In the genomic region with DNA sequence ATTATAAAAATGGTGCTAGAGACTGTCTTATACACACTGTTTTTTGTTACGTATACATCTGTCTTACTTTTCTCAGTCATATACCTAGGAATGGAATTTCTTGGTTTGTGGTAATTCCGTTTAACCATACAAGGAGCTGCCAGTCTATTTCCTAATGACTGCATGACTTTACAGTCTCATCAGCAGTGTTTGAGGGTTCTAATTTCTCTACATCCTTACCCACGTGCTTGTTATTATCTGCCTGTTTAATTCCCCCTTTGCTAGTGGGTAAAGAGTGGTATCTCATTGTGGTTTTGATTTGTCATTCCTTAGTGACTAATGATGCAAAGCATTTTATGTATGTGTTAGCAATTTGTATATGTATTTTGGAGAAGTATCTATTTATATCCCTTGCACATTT, we compare ENCODE assay signal across 16 cellular contexts.
"Had no signal": no experiment of that assay in that cellular context is flagged by ENCODE, and none has a peak within 500 bp of the region (broad histone marks: within the 10 kb centered on the region; RNA-seq: fewer than 3 reads in every experiment).

No MANE protein-coding gene starts in this region.

- H3K9me3 ChIP-seq: ovary, testis had no signal

- H3K4me1 Mint-ChIP-seq: activated CD4-positive, alpha-beta memory T cell treated with anti-CD3 and anti-CD28 coated beads, Interleukin-2, amount 10 ng/mL, durations not matched to agents 7 days and 5 days; activated CD4-positive, alpha-beta T cell treated with anti-CD3 and anti-CD28 coated beads for 36 hours; brain; stimulated activated naive CD8-positive, alpha-beta T cell treated with anti-CD3 and anti-CD28 coated beads, Interleukin-15, amount 100 ng/mL, for 72 hours had no signal

- H3K27me3 Mint-ChIP-seq: activated CD4-positive, alpha-beta memory T cell treated with anti-CD3 and anti-CD28 coated beads, Interleukin-2, amount 10 ng/mL, durations not matched to agents 7 days and 5 days; brain; stimulated activated naive CD8-positive, alpha-beta T cell treated with anti-CD3 and anti-CD28 coated beads, Interleukin-15, amount 100 ng/mL, for 72 hours had no signal

- H3K4me3 Mint-ChIP-seq: activated CD4-positive, alpha-beta memory T cell treated with anti-CD3 and anti-CD28 coated beads, Interleukin-2, amount 10 ng/mL, durations not matched to agents 7 days and 5 days; activated CD4-positive, alpha-beta T cell treated with anti-CD3 and anti-CD28 coated beads for 36 hours; activated T-cell treated with anti-CD3 and anti-CD28 coated beads, Interleukin-2, amount 50 U/mL, for 72 hours; brain; stimulated activated naive CD8-positive, alpha-beta T cell treated with anti-CD3 and anti-CD28 coated beads, Interleukin-15, amount 100 ng/mL, for 72 hours had no signal

- H3K36me3 Mint-ChIP-seq: brain had no signal

- H3K27ac ChIP-seq: left ventricle myocardium inferior, ovary, testis, VCaP had no signal

- H3K4me1 ChIP-seq: left ventricle myocardium inferior, testis had no signal

- ATAC-seq: activated CD4-positive, alpha-beta T cell treated with anti-CD3 and anti-CD28 coated beads for 36 hours; activated T-cell treated with anti-CD3 and anti-CD28 coated beads, Interleukin-2, amount 50 U/mL, for 72 hours; stimulated activated naive CD8-positive, alpha-beta T cell treated with anti-CD3 and anti-CD28 coated beads, Interleukin-15, amount 100 ng/mL, for 72 hours had no signal

- H3K36me3 ChIP-seq: left ventricle myocardium inferior, ovary had no signal

- H3K27me3 ChIP-seq: ovary, testis had no signal

- H3K4me3 ChIP-seq: left ventricle myocardium inferior, ovary, testis had no signal

- DNase-seq: activated CD4-positive, alpha-beta memory T cell treated with anti-CD3 and anti-CD28 coated beads, Interleukin-2, amount 10 ng/mL, durations not matched to agents 7 days and 5 days; activated CD4-positive, alpha-beta T cell treated with anti-CD3 and anti-CD28 coated beads for 36 hours; activated gamma-delta T cell treated with Interleukin-2 at 50 U/mL for 16 hours; activated T-cell treated with anti-CD3 and anti-CD28 coated beads, Interleukin-2, amount 50 U/mL, for 72 hours; head of caudate nucleus; kidney; left ventricle myocardium inferior; mesendoderm; ovary; stimulated activated CD4-positive, alpha-beta T cell treated with anti-CD3 and anti-CD28 coated beads, Interleukin-15, amount 100 ng/mL, for 24 hours; stimulated activated CD4-positive, alpha-beta T cell treated with anti-CD3 and anti-CD28 coated beads, Interleukin-4, amount 100 ng/mL, for 24 hours; stimulated activated naive CD8-positive, alpha-beta T cell treated with anti-CD3 and anti-CD28 coated beads, Interleukin-15, amount 100 ng/mL, for 72 hours; T1000; testis had no signal

- H3K27ac Mint-ChIP-seq: activated CD4-positive, alpha-beta memory T cell treated with anti-CD3 and anti-CD28 coated beads, Interleukin-2, amount 10 ng/mL, durations not matched to agents 7 days and 5 days; activated CD4-positive, alpha-beta T cell treated with anti-CD3 and anti-CD28 coated beads for 36 hours; activated T-cell treated with anti-CD3 and anti-CD28 coated beads, Interleukin-2, amount 50 U/mL, for 72 hours; brain; stimulated activated naive CD8-positive, alpha-beta T cell treated with anti-CD3 and anti-CD28 coated beads, Interleukin-15, amount 100 ng/mL, for 72 hours had no signal
